Comparison of ENCODE assay signal across 9 cellular contexts in genomic region chr17:63919311-63919723, GRCh38. TPM values are rescaled to one million over a fixed set of nuclear protein-coding genes. Genes with fewer than 3 reads are reported as not detected.
DNase-seq lines count a peak whose midpoint lies in the region; ATAC-seq, FAIRE-seq and TF ChIP-seq lines count a peak whose summit lies in the region.
"Had no signal": no experiment of that assay in that cellular context is flagged by ENCODE, and none has a peak within 500 bp of the region (broad histone marks: within the 10 kb centered on the region; RNA-seq: fewer than 3 reads in every experiment).

No MANE protein-coding gene starts in this region.

- H2AFZ ChIP-seq in trophoblast cell (ENCODE audit: insufficient read depth, low read length, poor library complexity): no peak overlapping the region

- peak; percentile 95 for TF ChIP-seq CTCF in upper lobe of right lung (IDR thresholded peaks at IDR 0.05)

- H3K4me1 ChIP-seq in trophoblast cell (ENCODE audit: control insufficient read depth in 1 of 2, insufficient read depth in 2 of 2, low read length in 2 of 2): no peaks in the 10 kb centered on the region
- peaks cover 4% of the 10 kb centered on the region for H3K4me1 ChIP-seq in upper lobe of right lung

- H3K36me3 ChIP-seq in trophoblast cell (ENCODE audit: control insufficient read depth in 1 of 2, insufficient read depth in 2 of 2, low read length in 2 of 2) (no peaks in the 10 kb centered on the region), upper lobe of right lung (no peaks in the 10 kb centered on the region)

- H3K79me1 ChIP-seq in trophoblast cell (ENCODE audit: low read length): no peaks in the 10 kb centered on the region

- peak; percentile 70 for DNase-seq in SIG-M5 treated with dmso at 0.1 percent for 504 hours (lab: John Stamatoyannopoulos, UW; ENCODE audit: unreplicated experiment)
- DNase-seq in SIG-M5 (lab: John Stamatoyannopoulos, UW): no peak
- peak; percentile 20 for DNase-seq in RCC 7860 (ENCODE audit: low spot score)
- DNase-seq in activated T-cell treated with anti-CD3 and anti-CD28 coated beads, Interleukin-2, amount 50 U/mL, for 72 hours: peak; percentile 71 to 80
- peak; percentile 35 for DNase-seq in fibroblast of the conjunctiva (ENCODE audit: low read depth)
- DNase-seq in trophoblast cell: peak; percentile 10 to 57
- DNase-seq in upper lobe of right lung: no peak

- no peak overlapping the region for H3K23ac ChIP-seq in trophoblast cell (ENCODE audit: low read length)

- no peaks in the 10 kb centered on the region for H3K9me3 Mint-ChIP-seq in activated T-cell treated with anti-CD3 and anti-CD28 coated beads, Interleukin-2, amount 50 U/mL, for 72 hours
- H3K9me3 Mint-ChIP-seq: stimulated activated naive CD8-positive, alpha-beta T cell treated with anti-CD3 and anti-CD28 coated beads, Interleukin-15, Interleukin-2, amounts not matched to agents 100 ng/mL and 50 ng/mL, for 24 hours had no signal

- H2BK5ac ChIP-seq in trophoblast cell (ENCODE audit: low read depth, low read length, poor library complexity): no peak overlapping the region

- H3K27me3 Mint-ChIP-seq in activated T-cell treated with anti-CD3 and anti-CD28 coated beads, Interleukin-2, amount 50 U/mL, for 72 hours (ENCODE audit: low read depth): no peaks in the 10 kb centered on the region
- H3K27me3 Mint-ChIP-seq: stimulated activated naive CD8-positive, alpha-beta T cell treated with anti-CD3 and anti-CD28 coated beads, Interleukin-15, Interleukin-2, amounts not matched to agents 100 ng/mL and 50 ng/mL, for 24 hours had no signal

- H4K91ac ChIP-seq in trophoblast cell (ENCODE audit: low read depth, low read length): no peak overlapping the region

- no peaks in the 10 kb centered on the region for H3K36me3 Mint-ChIP-seq in activated T-cell treated with anti-CD3 and anti-CD28 coated beads, Interleukin-2, amount 50 U/mL, for 72 hours (ENCODE audit: insufficient read depth in 2 of 2)

- H3K4me2 ChIP-seq in trophoblast cell (ENCODE audit: low read length): no peak overlapping the region

- no peak overlapping the region for H3K4ac ChIP-seq in trophoblast cell (ENCODE audit: low read depth, low read length)

- H3K14ac ChIP-seq in trophoblast cell (ENCODE audit: low read length): no peak overlapping the region

- FAIRE-seq in RCC 7860 (lab: Jason Lieb, UNC): no peak

- H3K4me3 Mint-ChIP-seq in activated T-cell treated with anti-CD3 and anti-CD28 coated beads, Interleukin-2, amount 50 U/mL, for 72 hours: no peak overlapping the region
- H3K4me3 Mint-ChIP-seq: stimulated activated naive CD8-positive, alpha-beta T cell treated with anti-CD3 and anti-CD28 coated beads, Interleukin-15, Interleukin-2, amounts not matched to agents 100 ng/mL and 50 ng/mL, for 24 hours had no signal

- H3K79me2 ChIP-seq in trophoblast cell (ENCODE audit: control insufficient read depth, insufficient read depth, low read length, poor library complexity): no peaks in the 10 kb centered on the region

- no peak overlapping the region for H2BK120ac ChIP-seq in trophoblast cell (ENCODE audit: insufficient read depth, low read length, poor library complexity)

- H3K4me1 Mint-ChIP-seq in activated T-cell treated with anti-CD3 and anti-CD28 coated beads, Interleukin-2, amount 50 U/mL, for 72 hours (ENCODE audit: low read depth): peaks cover 7% of the 10 kb centered on the region

- WGBS in trophoblast cell (ENCODE audit: extremely low coverage, insufficient coverage, insufficient read length): no CpG with 5 or more reads among the region's 8 CpGs

- ATAC-seq in HG03280 (IDR thresholded peaks at IDR 0.05; ENCODE audit: unreplicated experiment): peak; percentile 62
- ATAC-seq in activated T-cell treated with anti-CD3 and anti-CD28 coated beads, Interleukin-2, amount 50 U/mL, for 72 hours (replicated peaks in 1 of 2): peak; percentile 94 to 95
- peak; percentile 94 for ATAC-seq in upper lobe of right lung

- no peak overlapping the region for H2AK5ac ChIP-seq in trophoblast cell (ENCODE audit: low read length)

- H3K27ac ChIP-seq in trophoblast cell (ENCODE audit: low read depth, low read length) (no peak overlapping the region), upper lobe of right lung (no peak overlapping the region)

- H3K4me3 ChIP-seq in trophoblast cell (ENCODE audit: low read depth, low read length) (no peak overlapping the region), upper lobe of right lung (no peak overlapping the region)

- H3K27me3 ChIP-seq in trophoblast cell (ENCODE audit: insufficient read depth, low read length): no peaks in the 10 kb centered on the region
- H3K27me3 ChIP-seq in upper lobe of right lung: peaks cover 8% of the 10 kb centered on the region

- intact Hi-C loops in upper lobe of right lung (cut with DNase I): loop anchor here (10.0 kb wide), 2 partner anchors 105 to 215 kb away; partner anchors contain the start of genes ERN1 and ICAM2

- no peak overlapping the region for H3K18ac ChIP-seq in trophoblast cell (ENCODE audit: low read length)

- no peak overlapping the region for H4K12ac ChIP-seq in trophoblast cell (ENCODE audit: low read depth, low read length)

- no peak overlapping the region for H4K8ac ChIP-seq in trophoblast cell (ENCODE audit: low read depth, low read length)

- no peaks in the 10 kb centered on the region for H3K9me3 ChIP-seq in trophoblast cell (ENCODE audit: insufficient read depth, low read depth, low read length)
- no peaks in the 10 kb centered on the region for H3K9me3 ChIP-seq in upper lobe of right lung

- H3K9ac ChIP-seq in trophoblast cell (ENCODE audit: low read length): no peak overlapping the region

- no peak overlapping the region for H2BK12ac ChIP-seq in trophoblast cell (ENCODE audit: low read length)

- H3K27ac Mint-ChIP-seq in activated T-cell treated with anti-CD3 and anti-CD28 coated beads, Interleukin-2, amount 50 U/mL, for 72 hours: no peak overlapping the region
- H3K27ac Mint-ChIP-seq: stimulated activated naive CD8-positive, alpha-beta T cell treated with anti-CD3 and anti-CD28 coated beads, Interleukin-15, Interleukin-2, amounts not matched to agents 100 ng/mL and 50 ng/mL, for 24 hours had no signal

RNA-seq across cellular contexts. Expression of gene GH1, which starts 0.7 kb away (rescaled TPM):
- not detected for total RNA-seq in activated T-cell treated with anti-CD3 and anti-CD28 coated beads, Interleukin-2, amount 50 U/mL, for 72 hours
- 0.16 and 0.29 TPM in 2 replicates for polyA plus RNA-seq in trophoblast cell (2013)
- total RNA-seq in upper lobe of right lung: not detected

RNA-seq across cellular contexts. Expression of gene CSHL1, which starts 8.3 kb away (rescaled TPM):
- total RNA-seq in activated T-cell treated with anti-CD3 and anti-CD28 coated beads, Interleukin-2, amount 50 U/mL, for 72 hours: not detected
- not detected in 2 replicates for polyA plus RNA-seq in trophoblast cell (2013)
- total RNA-seq in upper lobe of right lung: not detected

RNA-seq across cellular contexts. Expression of gene CD79B, which starts 12.8 kb away (rescaled TPM):
- 10 to 100 TPM; 24.8 to 31.0 TPM for total RNA-seq in activated T-cell treated with anti-CD3 and anti-CD28 coated beads, Interleukin-2, amount 50 U/mL, for 72 hours
- 0.16 and 0.24 TPM in 2 replicates for polyA plus RNA-seq in trophoblast cell (2013)
- 4.7 TPM for total RNA-seq in upper lobe of right lung

RNA-seq across cellular contexts. Expression of gene CSH1, which starts 22.9 kb away (rescaled TPM):
- not detected for total RNA-seq in activated T-cell treated with anti-CD3 and anti-CD28 coated beads, Interleukin-2, amount 50 U/mL, for 72 hours
- 0.08 TPM in 1 of 2 replicates, not detected in the other for polyA plus RNA-seq in trophoblast cell (2013)
- not detected for total RNA-seq in upper lobe of right lung

RNA-seq across cellular contexts. Expression of gene GH2, which starts 37.6 kb away (rescaled TPM):
- total RNA-seq in activated T-cell treated with anti-CD3 and anti-CD28 coated beads, Interleukin-2, amount 50 U/mL, for 72 hours: not detected
- polyA plus RNA-seq in trophoblast cell (2013): 0.18 TPM in 2 replicates
- not detected for total RNA-seq in upper lobe of right lung

Comparison
In these comparisons a context has a peak if more than half of its experiments do, and no peak if none do; other contexts are left out.
1. DNase-seq: peak in SIG-M5 treated with dmso at 0.1 percent for 504 hours (single experiment), RCC 7860 (single experiment), activated T-cell treated with anti-CD3 and anti-CD28 coated beads, Interleukin-2, amount 50 U/mL, for 72 hours (2 of 2), fibroblast of the conjunctiva (single experiment) and trophoblast cell (2 of 2); none in SIG-M5 (single experiment) and upper lobe of right lung (single experiment).
2. Peak in every context shown above with its lines, with median percentiles within 50 percentile points of each other: ATAC-seq.